In genomic region chr17:78138204-78139060, GRCh38 we compare ENCODE assay signal across 15 cellular contexts. TPM values are rescaled to one million over a fixed set of nuclear protein-coding genes. Genes with fewer than 3 reads are reported as not detected.
DNase-seq lines count a peak whose midpoint lies in the region; ATAC-seq and TF ChIP-seq lines count a peak whose summit lies in the region.
"Had no signal": no experiment of that assay in that cellular context is flagged by ENCODE, and none has a peak within 500 bp of the region (broad histone marks: within the 10 kb centered on the region; RNA-seq: fewer than 3 reads in every experiment).

No MANE protein-coding gene starts in this region.

- intact Hi-C loops in activated CD8-positive, alpha-beta T cell treated with anti-CD3 and anti-CD28 coated beads for 36 hours (cut with micrococcal nuclease) = no loop called here
- intact Hi-C loops in spleen (cut with DNase I; ENCODE audit: low total_unique reads) = no loop called here
- intact Hi-C loops in uterus (cut with DNase I; ENCODE audit: low total_unique reads) = no loop called here

- POLR2A ChIA-PET in activated CD8-positive, alpha-beta T cell treated with anti-CD3 and anti-CD28 coated beads, Interleukin-2, amount 10 ng/mL, durations not matched to agents 7 days and 5 days (lab: Charles Lee) = interaction anchor here (0.6 to 11.6 kb wide), 3 partner anchors 11 to 24 kb away, joined by 3 to 182 read pairs (median 4); partner anchors contain the start of genes TMC6 and TMC8
- POLR2A ChIA-PET in activated CD8-positive, alpha-beta T cell treated with anti-CD3 and anti-CD28 coated beads for 36 hours (lab: Charles Lee) = interaction anchor here (0.6 to 19.2 kb wide), 7 partner anchors 8 to 48 kb away, joined by 3 to 335 read pairs (median 5); partner anchors contain the start of genes C17orf99, TK1, TMC6 and TMC8

- H3K9me3 ChIP-seq in Karpas-422 (ENCODE audit: low read length) (no peaks in the 10 kb centered on the region), spleen (no peaks in the 10 kb centered on the region), uterus (no peaks in the 10 kb centered on the region)
- H3K9me3 ChIP-seq: body of pancreas had no signal

- no peak overlapping the region; the same call in 1 of the 2 replicates for H3K27ac ChIP-seq in Karpas-422 (ENCODE audit: low read length)
- H3K27ac ChIP-seq in spleen = peak overlapping the region in 7 of 8 donors; percentile 21 to 97 (median 76)
- no peak overlapping the region for H3K27ac ChIP-seq in uterus
- H3K27ac ChIP-seq: body of pancreas had no signal

- H3K36me3 ChIP-seq in Karpas-422 (ENCODE audit: insufficient read depth, low read length) = peaks cover 30% of the 10 kb centered on the region
- H3K36me3 ChIP-seq in spleen = peaks cover 2 to 76% (median 42%) of the 10 kb centered on the region in 6 donors
- H3K36me3 ChIP-seq in uterus = no peaks in the 10 kb centered on the region

- no peak for TF ChIP-seq POLR2A in spleen (IDR thresholded peaks at IDR 0.05)
- no peak for TF ChIP-seq POLR2A in uterus (IDR thresholded peaks at IDR 0.05)

- H3K4me1 Mint-ChIP-seq in activated CD8-positive, alpha-beta T cell treated with anti-CD3 and anti-CD28 coated beads, Interleukin-2, amount 10 ng/mL, durations not matched to agents 7 days and 5 days (ENCODE audit: low read depth) = peaks cover 87% of the 10 kb centered on the region
- H3K4me1 Mint-ChIP-seq in activated CD8-positive, alpha-beta T cell treated with anti-CD3 and anti-CD28 coated beads for 36 hours (ENCODE audit: low read depth) = peaks cover 80% of the 10 kb centered on the region
- H3K4me1 Mint-ChIP-seq in central memory CD8-positive, alpha-beta T cell = peaks cover 80% of the 10 kb centered on the region

- H3K4me2 ChIP-seq in Karpas-422 (ENCODE audit: low read depth, low read length, poor library complexity, severe bottlenecking) = no peak overlapping the region

- H2AFZ ChIP-seq in Karpas-422 (ENCODE audit: low read length) = no peak overlapping the region

- H3K79me2 ChIP-seq in Karpas-422 (ENCODE audit: low read length) = 0 out of 2 replicates have a peak, but pooled peaks cover under 1% of the 10 kb centered on the region

- CTCF ChIA-PET in activated CD8-positive, alpha-beta T cell treated with anti-CD3 and anti-CD28 coated beads, Interleukin-2, amount 10 ng/mL, durations not matched to agents 7 days and 5 days (lab: Charles Lee) = interaction anchor here (0.6 to 8.9 kb wide), 16 partner anchors 8 to 117 kb away, joined by 3 to 133 read pairs (median 4); partner anchors contain the start of genes TMC6 and TMC8
- CTCF ChIA-PET in activated CD8-positive, alpha-beta T cell treated with anti-CD3 and anti-CD28 coated beads for 36 hours (lab: Charles Lee) = interaction anchor here (0.9 to 6.4 kb wide), 15 partner anchors 8 to 244 kb away, joined by 3 to 83 read pairs (median 4); partner anchors contain the start of genes AFMID, TK1 and TMC6

- H4K20me1 ChIP-seq in Karpas-422 (ENCODE audit: insufficient read depth, low read depth, low read length) = peaks cover 15% of the 10 kb centered on the region

- H3K27me3 ChIP-seq in Karpas-422 (ENCODE audit: low read length) (no peaks in the 10 kb centered on the region), spleen (replicated peaks in 1 of 7) (no peaks in the 10 kb centered on the region), uterus (no peaks in the 10 kb centered on the region)
- H3K27me3 ChIP-seq: body of pancreas had no signal

- peaks cover 77% of the 10 kb centered on the region for H3K36me3 Mint-ChIP-seq in activated CD8-positive, alpha-beta T cell treated with anti-CD3 and anti-CD28 coated beads, Interleukin-2, amount 10 ng/mL, durations not matched to agents 7 days and 5 days (ENCODE audit: low read depth)
- peaks cover 68% of the 10 kb centered on the region for H3K36me3 Mint-ChIP-seq in activated CD8-positive, alpha-beta T cell treated with anti-CD3 and anti-CD28 coated beads for 36 hours (ENCODE audit: low read depth)
- H3K36me3 Mint-ChIP-seq in central memory CD8-positive, alpha-beta T cell (ENCODE audit: insufficient read depth) = peaks cover 65% of the 10 kb centered on the region

- no peak overlapping the region for H3K4me3 ChIP-seq in Karpas-422 (ENCODE audit: low read length)
- H3K4me3 ChIP-seq in spleen = no peak overlapping the region
- no peak overlapping the region for H3K4me3 ChIP-seq in uterus
- H3K4me3 ChIP-seq: body of pancreas had no signal

- H3K27me3 Mint-ChIP-seq in activated CD8-positive, alpha-beta T cell treated with anti-CD3 and anti-CD28 coated beads, Interleukin-2, amount 10 ng/mL, durations not matched to agents 7 days and 5 days (ENCODE audit: low read depth) = no peaks in the 10 kb centered on the region
- H3K27me3 Mint-ChIP-seq in activated CD8-positive, alpha-beta T cell treated with anti-CD3 and anti-CD28 coated beads for 36 hours = no peaks in the 10 kb centered on the region
- no peaks in the 10 kb centered on the region for H3K27me3 Mint-ChIP-seq in central memory CD8-positive, alpha-beta T cell
- H3K27me3 Mint-ChIP-seq: activated CD4-positive, alpha-beta T cell treated with anti-CD3 and anti-CD28 coated beads for 36 hours had no signal

- WGBS in spleen, 5 donors = 75 to 88% (median 88%) methylated on average over 16 to 17 of the region's 17 CpGs

- ATAC-seq in activated CD8-positive, alpha-beta T cell treated with anti-CD3 and anti-CD28 coated beads, Interleukin-2, amount 10 ng/mL, durations not matched to agents 7 days and 5 days = no peak
- no peak for ATAC-seq in activated CD8-positive, alpha-beta T cell treated with anti-CD3 and anti-CD28 coated beads for 36 hours
- ATAC-seq in central memory CD8-positive, alpha-beta T cell (replicated peaks; ENCODE audit: extremely low read depth, poor library complexity, severe bottlenecking) = no peak
- ATAC-seq in GM21786 (IDR thresholded peaks at IDR 0.05; ENCODE audit: unreplicated experiment) = no peak
- ATAC-seq: activated CD4-positive, alpha-beta T cell treated with anti-CD3 and anti-CD28 coated beads for 36 hours; body of pancreas had no signal

- DNase-seq in activated CD8-positive, alpha-beta T cell treated with anti-CD3 and anti-CD28 coated beads, Interleukin-2, amount 10 ng/mL, durations not matched to agents 7 days and 5 days = no peak
- DNase-seq in activated CD8-positive, alpha-beta T cell treated with anti-CD3 and anti-CD28 coated beads for 36 hours = no peak
- DNase-seq in Karpas-422 (peak; percentile 52), spleen (peak; percentile 81), SHP77 treated with DMSO at 0.1 percent for 48 hours (lab: John Stamatoyannopoulos, UW) (no peak), uterus (no peak)
- no peak for DNase-seq in central memory CD8-positive, alpha-beta T cell (ENCODE audit: low spot score in 2 of 2)
- DNase-seq: effector CD8-positive, alpha-beta T cell; NCI-H2227 treated with DMSO at 0.1 percent for 48 hours; nucleus accumbens had no signal

- H3K27ac Mint-ChIP-seq in activated CD8-positive, alpha-beta T cell treated with anti-CD3 and anti-CD28 coated beads, Interleukin-2, amount 10 ng/mL, durations not matched to agents 7 days and 5 days = peak overlapping the region; percentile 86
- no peak overlapping the region for H3K27ac Mint-ChIP-seq in activated CD8-positive, alpha-beta T cell treated with anti-CD3 and anti-CD28 coated beads for 36 hours
- peak overlapping the region; percentile 79 for H3K27ac Mint-ChIP-seq in central memory CD8-positive, alpha-beta T cell (ENCODE audit: low read depth)

- H3K9ac ChIP-seq in Karpas-422 (ENCODE audit: low read length) = no peak overlapping the region

- no peaks in the 10 kb centered on the region for H3K9me3 Mint-ChIP-seq in activated CD8-positive, alpha-beta T cell treated with anti-CD3 and anti-CD28 coated beads, Interleukin-2, amount 10 ng/mL, durations not matched to agents 7 days and 5 days (ENCODE audit: insufficient read depth)
- no peaks in the 10 kb centered on the region for H3K9me3 Mint-ChIP-seq in activated CD8-positive, alpha-beta T cell treated with anti-CD3 and anti-CD28 coated beads for 36 hours
- H3K9me3 Mint-ChIP-seq in central memory CD8-positive, alpha-beta T cell = no peaks in the 10 kb centered on the region

- H3K4me3 Mint-ChIP-seq in activated CD8-positive, alpha-beta T cell treated with anti-CD3 and anti-CD28 coated beads, Interleukin-2, amount 10 ng/mL, durations not matched to agents 7 days and 5 days = no peak overlapping the region
- no peak overlapping the region for H3K4me3 Mint-ChIP-seq in activated CD8-positive, alpha-beta T cell treated with anti-CD3 and anti-CD28 coated beads for 36 hours
- H3K4me3 Mint-ChIP-seq in central memory CD8-positive, alpha-beta T cell = peak overlapping the region; percentile 41
- H3K4me3 Mint-ChIP-seq: activated CD4-positive, alpha-beta T cell treated with anti-CD3 and anti-CD28 coated beads for 36 hours had no signal

- no peaks in the 10 kb centered on the region for H3K9me2 ChIP-seq in Karpas-422 (replicated peaks; ENCODE audit: insufficient read depth, low read length)

- H3K4me1 ChIP-seq in Karpas-422 (ENCODE audit: low read length) = peaks cover 29% of the 10 kb centered on the region
- H3K4me1 ChIP-seq in spleen = peaks cover 42 to 100% (median 81%) of the 10 kb centered on the region in 6 donors
- H3K4me1 ChIP-seq in uterus = no peaks in the 10 kb centered on the region

- TF ChIP-seq CTCF in activated CD8-positive, alpha-beta T cell treated with anti-CD3 and anti-CD28 coated beads for 36 hours (IDR thresholded peaks at IDR 0.05) = no peak
- TF ChIP-seq CTCF in spleen (IDR thresholded peaks at IDR 0.05 in 8 of 11, conservative IDR thresholded peaks at IDR 0.05 in 3 of 11) (no peak), uterus (IDR thresholded peaks at IDR 0.05) (no peak)

RNA-seq across cellular contexts. Expression of gene C17orf99, which starts 7.8 kb away (rescaled TPM):
- total RNA-seq in activated CD8-positive, alpha-beta T cell treated with anti-CD3 and anti-CD28 coated beads, Interleukin-2, amount 10 ng/mL, durations not matched to agents 7 days and 5 days = not detected
- under 1 TPM in 1 of 2 experiments, not detected in 1; 0.51 TPM for total RNA-seq in activated CD8-positive, alpha-beta T cell treated with anti-CD3 and anti-CD28 coated beads for 36 hours
- not detected in 2 replicates for total RNA-seq in Karpas-422 (2014; rRNA removed; shearing (Covaris generic); ENCODE audit: low replicate concordance)
- total RNA-seq in spleen (1 to 10 TPM in 2 of 7 donors, under 1 TPM in 2, not detected in 3; 0.19 to 3.0 (median 0.95) TPM), uterus (under 1 TPM in 1 of 4 donors, not detected in 3; 0.62 TPM)
- polyA plus RNA-seq in spleen = under 1 TPM in 2 of 3 donors, not detected in 1; 0.46 TPM
- total RNA-seq: activated CD4-positive, alpha-beta T cell treated with anti-CD3 and anti-CD28 coated beads for 36 hours; body of pancreas; fibroblast of villous mesenchyme; lung microvascular endothelial cell had no signal

RNA-seq across cellular contexts. Expression of gene TMC8, which starts 7.9 kb away (rescaled TPM):
- 100 to 1,000 TPM; 258 to 278 TPM for total RNA-seq in activated CD8-positive, alpha-beta T cell treated with anti-CD3 and anti-CD28 coated beads, Interleukin-2, amount 10 ng/mL, durations not matched to agents 7 days and 5 days
- total RNA-seq in activated CD8-positive, alpha-beta T cell treated with anti-CD3 and anti-CD28 coated beads for 36 hours = 100 to 1,000 TPM; 182 to 197 TPM
- total RNA-seq in Karpas-422 (2014; rRNA removed; shearing (Covaris generic); ENCODE audit: low replicate concordance) = 57.9 and 113 TPM in 2 replicates
- total RNA-seq in spleen (100 to 1,000 TPM; 116 to 222 (median 205) TPM), uterus (10 to 100 TPM in 1 of 4 donors, 1 to 10 TPM in 2, under 1 TPM in 1; 0.51 to 20.1 (median 3.1) TPM)
- polyA plus RNA-seq in spleen = 100 to 1,000 TPM; 103 to 191 (median 158) TPM
- total RNA-seq: fibroblast of villous mesenchyme had no signal

RNA-seq across cellular contexts. Expression of gene TMC6, which starts 9.9 kb away (rescaled TPM):
- total RNA-seq in activated CD8-positive, alpha-beta T cell treated with anti-CD3 and anti-CD28 coated beads, Interleukin-2, amount 10 ng/mL, durations not matched to agents 7 days and 5 days = 100 to 1,000 TPM; 407 to 476 TPM
- 100 to 1,000 TPM; 209 to 213 TPM for total RNA-seq in activated CD8-positive, alpha-beta T cell treated with anti-CD3 and anti-CD28 coated beads for 36 hours
- 70.7 and 179 TPM in 2 replicates for total RNA-seq in Karpas-422 (2014; rRNA removed; shearing (Covaris generic); ENCODE audit: low replicate concordance)
- 100 to 1,000 TPM; 169 to 425 (median 354) TPM for total RNA-seq in spleen
- polyA plus RNA-seq in spleen = 100 to 1,000 TPM; 132 to 269 (median 252) TPM
- 10 to 100 TPM in 3 of 4 donors, 1 to 10 TPM in 1; 8.2 to 56.1 (median 16.1) TPM for total RNA-seq in uterus

RNA-seq across cellular contexts. Expression of gene SYNGR2, which starts 29.9 kb away (rescaled TPM):
- total RNA-seq in activated CD8-positive, alpha-beta T cell treated with anti-CD3 and anti-CD28 coated beads, Interleukin-2, amount 10 ng/mL, durations not matched to agents 7 days and 5 days = 10 to 100 TPM; 41.1 to 44.3 TPM
- 10 to 100 TPM; 92.6 to 95.1 TPM for total RNA-seq in activated CD8-positive, alpha-beta T cell treated with anti-CD3 and anti-CD28 coated beads for 36 hours
- total RNA-seq in Karpas-422 (2014; rRNA removed; shearing (Covaris generic); ENCODE audit: low replicate concordance) = 31.9 and 33.6 TPM in 2 replicates
- total RNA-seq in spleen = 100 to 1,000 TPM; 107 to 179 (median 137) TPM
- polyA plus RNA-seq in spleen = 100 to 1,000 TPM; 152 to 201 (median 170) TPM
- total RNA-seq in uterus = 10 to 100 TPM; 16.7 to 83.2 (median 49.1) TPM

RNA-seq across cellular contexts. Expression of gene TK1, which starts 48.4 kb away (rescaled TPM):
- total RNA-seq in activated CD8-positive, alpha-beta T cell treated with anti-CD3 and anti-CD28 coated beads, Interleukin-2, amount 10 ng/mL, durations not matched to agents 7 days and 5 days = 100 to 1,000 TPM; 139 to 142 TPM
- total RNA-seq in activated CD8-positive, alpha-beta T cell treated with anti-CD3 and anti-CD28 coated beads for 36 hours = 100 to 1,000 TPM; 175 to 179 TPM
- total RNA-seq in Karpas-422 (2014; rRNA removed; shearing (Covaris generic); ENCODE audit: low replicate concordance) = 22.7 and 48.0 TPM in 2 replicates
- total RNA-seq in spleen (10 to 100 TPM in 5 of 7 donors, 1 to 10 TPM in 2; 3.7 to 18.7 (median 10.5) TPM), uterus (10 to 100 TPM in 1 of 4 donors, 1 to 10 TPM in 1, not detected in 2; 1.4 to 40.8 TPM)
- polyA plus RNA-seq in spleen = 10 to 100 TPM in 2 of 3 donors, 1 to 10 TPM in 1; 3.9 to 20.4 (median 19.8) TPM

Comparison
In these comparisons a context has a peak if more than half of its experiments do, and no peak if none do; other contexts are left out.
1. DNase-seq: peak in Karpas-422 (single experiment) and spleen (single experiment); none in activated CD8-positive, alpha-beta T cell treated with anti-CD3 and anti-CD28 coated beads, Interleukin-2, amount 10 ng/mL, durations not matched to agents 7 days and 5 days (single experiment), activated CD8-positive, alpha-beta T cell treated with anti-CD3 and anti-CD28 coated beads for 36 hours (single experiment), central memory CD8-positive, alpha-beta T cell (0 of 2), SHP77 treated with DMSO at 0.1 percent for 48 hours (single experiment) and uterus (0 of 2).
2. H3K27ac ChIP-seq: peak in spleen (7 of 8); none in Karpas-422 (single experiment) and uterus (0 of 2).